Comparison of ENCODE assay signal across 9 cellular contexts in genomic region chr15:35485411-35485810, GRCh38.
"Had no signal": no experiment of that assay in that cellular context is flagged by ENCODE, and none has a peak within 500 bp of the region (broad histone marks: within the 10 kb centered on the region; RNA-seq: fewer than 3 reads in every experiment).

No MANE protein-coding gene starts in this region.

- H3K4me3 Mint-ChIP-seq: GM23338, H9, IgD-negative memory B cell had no signal

- H3K27ac Mint-ChIP-seq: GM23338, H9, IgD-negative memory B cell had no signal

- H3K27me3 Mint-ChIP-seq: IgD-negative memory B cell had no signal

- H3K27ac ChIP-seq: HL-60 had no signal

- H3K4me2 ChIP-seq: GM23338 had no signal

- H3K4me3 ChIP-seq: GM23338 had no signal

- H2AFZ ChIP-seq: GM23338 had no signal

- ATAC-seq: GM23338, HepG2 had no signal

- FAIRE-seq: H1, H54, HepG2 had no signal

- DNase-seq: H9, HCEC 1CT, KBM-7 had no signal
